27 cellular contexts compared by ENCODE assay signal in genomic region chr1:9308236-9308635, GRCh38.
"Had no signal": no experiment of that assay in that cellular context is flagged by ENCODE, and none has a peak within 500 bp of the region (broad histone marks: within the 10 kb centered on the region; RNA-seq: fewer than 3 reads in every experiment).

No MANE protein-coding gene starts in this region.

- H3K27me3 Mint-ChIP-seq: activated CD8-positive, alpha-beta T cell treated with anti-CD3 and anti-CD28 coated beads for 36 hours; activated naive CD8-positive, alpha-beta T cell treated with anti-CD3 and anti-CD28 coated beads for 36 hours; activated T-helper 17 cell treated with anti-CD3 and anti-CD28 coated beads, Interleukin-2, amount 50 U/mL, for 72 hours had no signal

- DNase-seq: activated CD4-positive, alpha-beta T cell treated with anti-CD3 and anti-CD28 coated beads for 1 hour; activated CD4-positive, alpha-beta T cell treated with anti-CD3 and anti-CD28 coated beads for 48 hours; activated CD4-positive, CD25-positive, alpha-beta regulatory T cell; activated CD8-positive, alpha-beta T cell treated with anti-CD3 and anti-CD28 coated beads for 36 hours; activated effector memory CD4-positive, alpha-beta T cell treated with anti-CD3 and anti-CD28 coated beads, Interleukin-2, amount 50 U/mL, for 16 hours; activated naive CD4-positive, alpha-beta T cell; activated naive CD4-positive, alpha-beta T cell treated with anti-CD3 and anti-CD28 coated beads, Interleukin-2, amount 50 U/mL, for 16 hours; activated naive CD8-positive, alpha-beta T cell treated with anti-CD3 and anti-CD28 coated beads for 36 hours; activated T-cell treated with anti-CD3 and anti-CD28 coated beads, Interleukin-2, amount 50 U/mL, for 1 hour; activated T-cell treated with anti-CD3 and anti-CD28 coated beads, Interleukin-2, amount 50 U/mL, for 72 hours; amygdala; body of pancreas; Karpas-422; KBM-7; NCI-H1105 treated with DMSO at 0.1 percent for 48 hours; NCI-H1694; NCI-H2029; NCI-H524 treated with DMSO at 0.1 percent for 48 hours; NK-92 treated with Interleukin-12 subunit alpha and Interleukin-12 subunit beta, amount 100 ng/mL, for 24 hours; PC-9; SHP77; SJCRH30; T1000; WERI-Rb-1 had no signal

- H3K4me1 ChIP-seq: SJCRH30 had no signal

- H3K9me3 Mint-ChIP-seq: activated CD8-positive, alpha-beta T cell treated with anti-CD3 and anti-CD28 coated beads for 36 hours; activated naive CD8-positive, alpha-beta T cell treated with anti-CD3 and anti-CD28 coated beads for 36 hours; activated T-cell treated with anti-CD3 and anti-CD28 coated beads, Interleukin-2, amount 50 U/mL, for 72 hours; activated T-helper 17 cell treated with anti-CD3 and anti-CD28 coated beads, Interleukin-2, amount 50 U/mL, for 72 hours had no signal

- H3K36me3 ChIP-seq: breast epithelium, SJCRH30, WERI-Rb-1 had no signal

- H3K27ac ChIP-seq: body of pancreas, breast epithelium, PC-9, SJCRH30, SK-N-MC, WERI-Rb-1 had no signal

- H3K27ac Mint-ChIP-seq: activated CD8-positive, alpha-beta T cell treated with anti-CD3 and anti-CD28 coated beads for 36 hours; activated naive CD8-positive, alpha-beta T cell treated with anti-CD3 and anti-CD28 coated beads for 36 hours; activated T-cell treated with anti-CD3 and anti-CD28 coated beads, Interleukin-2, amount 50 U/mL, for 72 hours; activated T-helper 17 cell treated with anti-CD3 and anti-CD28 coated beads, Interleukin-2, amount 50 U/mL, for 72 hours had no signal

- H3K4me2 ChIP-seq: PC-9 had no signal

- H3K4me3 Mint-ChIP-seq: activated CD8-positive, alpha-beta T cell treated with anti-CD3 and anti-CD28 coated beads for 36 hours; activated naive CD8-positive, alpha-beta T cell treated with anti-CD3 and anti-CD28 coated beads for 36 hours; activated T-cell treated with anti-CD3 and anti-CD28 coated beads, Interleukin-2, amount 50 U/mL, for 72 hours; activated T-helper 17 cell treated with anti-CD3 and anti-CD28 coated beads, Interleukin-2, amount 50 U/mL, for 72 hours had no signal

- H3K4me1 Mint-ChIP-seq: activated naive CD8-positive, alpha-beta T cell treated with anti-CD3 and anti-CD28 coated beads for 36 hours had no signal

- H3K9me3 ChIP-seq: body of pancreas, breast epithelium, SJCRH30 had no signal

- H3K27me3 ChIP-seq: body of pancreas, breast epithelium had no signal

- H3K36me3 Mint-ChIP-seq: activated naive CD8-positive, alpha-beta T cell treated with anti-CD3 and anti-CD28 coated beads for 36 hours had no signal

- H3K4me3 ChIP-seq: body of pancreas, breast epithelium, PC-9, SJCRH30, SK-N-MC had no signal

- H2AFZ ChIP-seq: PC-9 had no signal
